In the genomic region with DNA sequence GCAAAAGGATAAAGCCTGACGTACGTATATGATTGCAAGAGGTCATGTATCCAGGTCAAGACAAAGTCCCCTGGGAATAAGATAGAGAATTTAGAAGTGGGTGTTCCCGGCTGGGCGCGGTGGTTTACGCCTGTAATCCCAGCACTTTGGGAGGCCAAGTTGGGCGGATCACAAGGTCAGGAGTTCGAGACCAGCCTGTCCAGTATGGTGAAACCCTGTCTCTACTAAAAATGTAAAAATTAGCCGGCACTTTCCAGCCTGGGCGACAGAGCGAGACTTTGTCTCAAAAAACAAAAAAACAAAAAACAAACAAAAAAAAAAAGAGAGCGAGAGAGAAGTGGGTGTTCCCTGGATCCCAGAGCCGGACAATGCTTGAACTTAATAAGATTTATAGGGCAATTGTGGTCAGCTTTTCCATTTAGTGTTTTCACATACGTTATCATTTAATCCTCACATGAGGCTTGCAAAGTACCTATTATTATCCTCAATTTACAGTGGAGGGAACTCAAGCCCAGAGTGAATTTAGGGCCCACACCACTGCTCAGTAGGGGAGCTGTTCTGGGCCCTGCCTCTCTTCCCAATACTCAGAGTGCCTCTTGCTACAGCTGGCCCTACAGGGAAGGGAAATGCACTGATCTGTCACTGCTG, we compare ENCODE assay signal across 9 cellular contexts. TPM values are rescaled to one million over a fixed set of nuclear protein-coding genes. Genes with fewer than 3 reads are reported as not detected.
DNase-seq lines count a peak whose midpoint lies in the region; ATAC-seq and TF ChIP-seq lines count a peak whose summit lies in the region.
"Had no signal": no experiment of that assay in that cellular context is flagged by ENCODE, and none has a peak within 500 bp of the region (broad histone marks: within the 10 kb centered on the region; RNA-seq: fewer than 3 reads in every experiment).

No MANE protein-coding gene starts in this region.

- peak overlapping the region; percentile 33 for H3K27ac Mint-ChIP-seq in glutamatergic neuron (ENCODE audit: unreplicated experiment)

- DNase-seq in cardiac muscle cell (ENCODE audit: low read depth in 1 of 2, low spot score in 1 of 2) (peak in 1 of 2 donors; percentile 2), heart right ventricle (no peak), glutamatergic neuron (no peak), vagina (ENCODE audit: extremely low spot score in 2 of 2) (no peak), NCI-H748 treated with DMSO at 0.1 percent for 48 hours (lab: John Stamatoyannopoulos, UW) (no peak), cerebellar cortex (ENCODE audit: low spot score) (no peak)
- DNase-seq: NCI-H774 had no signal

- no peak for TF ChIP-seq CTCF in cardiac muscle cell (IDR thresholded peaks at IDR 0.05; ENCODE audit: low read depth, low read length)
- no peak for TF ChIP-seq CTCF in heart right ventricle (IDR thresholded peaks at IDR 0.05)
- TF ChIP-seq CTCF in glutamatergic neuron (IDR thresholded peaks at IDR 0.05; ENCODE audit: partially characterized antibody, unreplicated experiment): no peak
- TF ChIP-seq CTCF in vagina (IDR thresholded peaks at IDR 0.05): no peak

- intact Hi-C loops in heart right ventricle (cut with DNase I) (loop anchor here (2.0 to 10.0 kb wide), 8 partner anchors 46 to 114 kb away; partner anchors contain the start of genes MED11 (in 6 of the 10), ARRB2 (in 2 of the 10), CXCL16 (in 2 of the 10) and ZMYND15 (in 2 of the 10)), vagina (cut with DNase I) (loop anchor here (5.0 to 10.0 kb wide), 3 partner anchors 53 to 104 kb away; partner anchors contain the start of genes ARRB2, CXCL16, MED11 and ZMYND15)

- H3K27me3 ChIP-seq in cardiac muscle cell (peaks cover 10% of the 10 kb centered on the region), heart right ventricle (peaks cover 0 to 58% (median 26%) of the 10 kb centered on the region in 7 donors), vagina (no peaks in the 10 kb centered on the region)

- peaks cover 7% of the 10 kb centered on the region for H3K9me3 Mint-ChIP-seq in glutamatergic neuron (ENCODE audit: unreplicated experiment)

- H3K27me3 Mint-ChIP-seq in glutamatergic neuron (ENCODE audit: unreplicated experiment): peaks cover 7% of the 10 kb centered on the region

- H3K4me3 ChIP-seq in cardiac muscle cell (peak overlapping the region; percentile 47), heart right ventricle (peak overlapping the region in 2 of 10 donors; percentile 78 to 81), vagina (peak overlapping the region in 1 of 2 donors; percentile 60)

- H3K36me3 Mint-ChIP-seq in glutamatergic neuron (ENCODE audit: unreplicated experiment): no peaks in the 10 kb centered on the region

- 82 to 86% methylated on average over 14 of the region's 14 CpGs for WGBS in heart right ventricle, 2 donors

- H3K4me1 ChIP-seq in cardiac muscle cell (ENCODE audit: low read depth) (no peaks in the 10 kb centered on the region), heart right ventricle (peaks cover 16 to 50% (median 44%) of the 10 kb centered on the region in 9 donors), vagina (peaks cover 48% of the 10 kb centered on the region)

- H3K4me1 Mint-ChIP-seq in glutamatergic neuron (ENCODE audit: low read depth, unreplicated experiment): peaks cover 12% of the 10 kb centered on the region

- H3K4me3 Mint-ChIP-seq in glutamatergic neuron (ENCODE audit: unreplicated experiment): peak overlapping the region; percentile 80

- H3K36me3 ChIP-seq in cardiac muscle cell (no peaks in the 10 kb centered on the region), heart right ventricle (no peaks in the 10 kb centered on the region), vagina (no peaks in the 10 kb centered on the region)

- no peak for ATAC-seq in heart right ventricle

- no peak overlapping the region for H3K27ac ChIP-seq in cardiac muscle cell
- peak overlapping the region in 2 of 10 donors; percentile 92 to 98 for H3K27ac ChIP-seq in heart right ventricle
- peak overlapping the region; percentile 88 for H3K27ac ChIP-seq in vagina
- H3K27ac ChIP-seq: HL-60 had no signal

- no peak for TF ChIP-seq POLR2A in vagina (IDR thresholded peaks at IDR 0.05)

- H3K9me3 ChIP-seq in cardiac muscle cell (ENCODE audit: low read depth): no peaks in the 10 kb centered on the region
- H3K9me3 ChIP-seq in heart right ventricle: no peaks in the 10 kb centered on the region
- no peaks in the 10 kb centered on the region for H3K9me3 ChIP-seq in vagina

RNA-seq across cellular contexts. Expression of gene GLTPD2, which starts 0.5 kb away (rescaled TPM):
- total RNA-seq in cardiac muscle cell: not detected in 2 replicates
- polyA plus RNA-seq in cardiac muscle cell: 4.1 and 5.4 TPM in 2 replicates
- total RNA-seq in heart right ventricle: under 1 TPM in 1 of 10 donors, not detected in 9; 0.25 TPM
- not detected for polyA plus RNA-seq in heart right ventricle
- total RNA-seq in glutamatergic neuron (ENCODE audit: unreplicated experiment): not detected
- not detected for total RNA-seq in vagina
- total RNA-seq: glomerular endothelial cell had no signal

RNA-seq across cellular contexts. Expression of gene VMO1, which starts 2.1 kb away (rescaled TPM):
- total RNA-seq in cardiac muscle cell: 0.78 and 2.2 TPM in 2 replicates
- polyA plus RNA-seq in cardiac muscle cell: 1.1 and 1.2 TPM in 2 replicates
- 1 to 10 TPM in 1 of 10 donors, under 1 TPM in 7, not detected in 2; 0.38 to 2.1 (median 0.59) TPM for total RNA-seq in heart right ventricle
- polyA plus RNA-seq in heart right ventricle: 1 to 10 TPM; 1.2 to 1.8 TPM
- total RNA-seq in glutamatergic neuron (ENCODE audit: unreplicated experiment): 2.5 TPM
- total RNA-seq in vagina: 12.5 TPM
- total RNA-seq: glomerular endothelial cell had no signal

RNA-seq across cellular contexts. Expression of gene PSMB6, which starts 7.7 kb away (rescaled TPM):
- total RNA-seq in cardiac muscle cell (136 and 260 TPM in 2 replicates), heart right ventricle (100 to 1,000 TPM; 160 to 221 (median 176) TPM), glutamatergic neuron (ENCODE audit: unreplicated experiment) (128 TPM), vagina (110 TPM)
- polyA plus RNA-seq in cardiac muscle cell (409 and 580 TPM in 2 replicates), heart right ventricle (100 to 1,000 TPM; 151 to 386 TPM)

RNA-seq across cellular contexts. Expression of gene TM4SF5, which starts 16.6 kb away (rescaled TPM):
- total RNA-seq in cardiac muscle cell (not detected in 2 replicates), heart right ventricle (not detected), glutamatergic neuron (ENCODE audit: unreplicated experiment) (not detected), vagina (not detected)
- polyA plus RNA-seq in cardiac muscle cell (not detected in 2 replicates), heart right ventricle (not detected)
- total RNA-seq: glomerular endothelial cell had no signal
